Comparison of ENCODE assay signal across 10 cellular contexts in the genomic region with DNA sequence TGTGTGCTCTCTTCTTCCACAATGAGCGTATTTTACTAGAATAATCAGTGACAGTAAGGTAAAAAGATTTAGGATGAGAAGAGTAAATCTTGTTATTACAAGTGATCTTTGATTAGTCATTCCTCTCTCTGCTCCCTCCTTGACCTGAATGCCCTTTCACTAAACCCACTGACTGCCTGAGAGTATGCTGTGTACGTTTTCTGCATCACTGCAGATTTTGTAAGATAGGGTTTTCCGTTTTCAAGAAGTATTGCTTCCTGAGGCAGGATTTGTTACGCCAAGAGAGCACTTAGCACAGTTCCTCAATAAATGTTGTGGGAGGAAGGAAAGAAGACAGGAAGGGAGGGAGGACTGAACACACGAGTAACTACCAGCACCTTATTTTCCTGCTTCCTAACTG. TPM values are rescaled to one million over a fixed set of nuclear protein-coding genes. Genes with fewer than 3 reads are reported as not detected.
DNase-seq lines count a peak whose midpoint lies in the region; ATAC-seq and TF ChIP-seq lines count a peak whose summit lies in the region.
"Had no signal": no experiment of that assay in that cellular context is flagged by ENCODE, and none has a peak within 500 bp of the region (broad histone marks: within the 10 kb centered on the region; RNA-seq: fewer than 3 reads in every experiment).

No MANE protein-coding gene starts in this region.

- peaks cover 7 to 9% of the 10 kb centered on the region in 2 donors for H3K27me3 Mint-ChIP-seq in natural killer cell (ENCODE audit: low read depth in 2 of 2)

- DNase-seq in DMS53 (lab: John Stamatoyannopoulos, UW) (peak; percentile 36), DMS53 treated with DMSO at 0.1 percent for 48 hours (lab: John Stamatoyannopoulos, UW; ENCODE audit: unreplicated experiment) (no peak), NOMO-1 treated with dmso at 0.1 percent for 144 hours (lab: John Stamatoyannopoulos, UW; ENCODE audit: unreplicated experiment) (peak; percentile 64), natural killer cell (no peak), NCI-H187 treated with DMSO at 0.1 percent for 48 hours (lab: John Stamatoyannopoulos, UW) (no peak), NCI-H524 (lab: John Stamatoyannopoulos, UW) (no peak), HPDE6-E6E7 (ENCODE audit: extremely low spot score) (no peak)
- DNase-seq: pancreas had no signal

- H3K36me3 Mint-ChIP-seq in natural killer cell: no peaks in the 10 kb centered on the region
- H3K36me3 Mint-ChIP-seq: brain had no signal

- no peak overlapping the region for H3K4me3 Mint-ChIP-seq in natural killer cell
- H3K4me3 Mint-ChIP-seq: brain had no signal

- ATAC-seq in HG02642 (IDR thresholded peaks at IDR 0.05; ENCODE audit: poor library complexity, unreplicated experiment) (peak; percentile 80), natural killer cell (peak; percentile 24 to 53 (median 29))

- H3K27ac Mint-ChIP-seq in natural killer cell: no peak overlapping the region

- no peak for TF ChIP-seq CTCF in natural killer cell (IDR thresholded peaks at IDR 0.05)

- intact Hi-C loops in natural killer cell (cut with micrococcal nuclease): no loop called here

- H3K9me3 Mint-ChIP-seq in natural killer cell: no peaks in the 10 kb centered on the region

- peaks cover 0 to 5% of the 10 kb centered on the region in 2 donors for H3K4me1 Mint-ChIP-seq in natural killer cell

RNA-seq across cellular contexts. Expression of gene LAMB3, which starts 7.7 kb away (rescaled TPM):
- 1 to 10 TPM; 1.2 to 2.3 (median 1.4) TPM for total RNA-seq in natural killer cell

RNA-seq across cellular contexts. Expression of gene G0S2, which starts 15.3 kb away (rescaled TPM):
- total RNA-seq in natural killer cell: 100 to 1,000 TPM in 1 of 3 donors, 10 to 100 TPM in 2; 15.3 to 132 (median 22.0) TPM

RNA-seq across cellular contexts. Expression of gene HSD11B1, which starts 44.7 kb away (rescaled TPM):
- not detected for total RNA-seq in natural killer cell

Comparison
In these comparisons a context has a peak if more than half of its experiments do, and no peak if none do; other contexts are left out.
1. DNase-seq: peak in DMS53 (single experiment) and NOMO-1 treated with dmso at 0.1 percent for 144 hours (single experiment); none in DMS53 treated with DMSO at 0.1 percent for 48 hours (single experiment), natural killer cell (single experiment), NCI-H187 treated with DMSO at 0.1 percent for 48 hours (single experiment), NCI-H524 (0 of 2) and HPDE6-E6E7 (single experiment).